ENCODE assay signal across 8 cellular contexts in the genomic region with DNA sequence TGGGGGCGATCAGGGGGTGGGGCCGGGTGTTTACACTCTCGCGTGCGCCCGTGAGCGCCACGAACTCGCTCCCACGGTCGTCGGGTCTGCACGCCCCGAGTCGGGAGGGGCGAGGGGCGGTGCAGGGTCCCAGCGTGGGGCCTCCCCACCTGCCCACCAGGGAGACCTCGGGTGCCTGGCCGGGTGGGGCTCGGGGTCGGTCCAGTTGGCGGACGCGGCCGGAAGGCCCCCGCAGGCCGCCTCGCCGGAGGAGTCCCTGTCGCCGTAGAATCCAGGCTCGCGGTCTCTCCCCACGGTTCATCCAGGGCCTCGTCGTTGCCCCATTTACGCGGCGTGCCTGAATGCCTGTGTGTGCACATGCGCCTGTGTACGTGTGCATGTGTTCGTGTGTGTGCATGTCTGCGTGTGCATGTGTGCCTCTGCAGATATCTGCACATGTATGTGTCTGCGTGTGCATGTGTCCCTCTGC. TPM values are rescaled to one million over a fixed set of nuclear protein-coding genes. Genes with fewer than 3 reads are reported as not detected.
DNase-seq lines count a peak whose midpoint lies in the region; ATAC-seq and TF ChIP-seq lines count a peak whose summit lies in the region.

No MANE protein-coding gene starts in this region.

- intact Hi-C loops in Right ventricle myocardium inferior (cut with DNase I) (loop anchor here (5.0 kb wide), 1 partner anchor 52 kb away; a partner anchor contains a TSS), Panc1 (cut with micrococcal nuclease; ENCODE audit: unreplicated experiment) (no loop called here)

- POLR2A ChIA-PET in Panc1 (lab: Charles Lee), result no interaction called here

- peak overlapping the region; percentile 99 for H3K4me2 ChIP-seq in skeletal muscle satellite cell (ENCODE audit: low read length)

- peak overlapping the region; percentile 20 to 41 for H3K27ac ChIP-seq in right atrium auricular region
- no peak overlapping the region for H3K27ac ChIP-seq in Panc1 (ENCODE audit: low read length)

- H3K9ac ChIP-seq in skeletal muscle satellite cell (ENCODE audit: low read depth, low read length), result peak overlapping the region; percentile 68

- H3K9me3 ChIP-seq in right atrium auricular region (peaks cover 3 to 10% of the 10 kb centered on the region in 2 donors), Panc1 (ENCODE audit: control insufficient read depth, insufficient read depth, low read depth, low read length) (no peaks in the 10 kb centered on the region), skeletal muscle satellite cell (replicated peaks; ENCODE audit: low read length) (no peaks in the 10 kb centered on the region)

- H3K27me3 ChIP-seq in right atrium auricular region, result no peaks in the 10 kb centered on the region
- peaks cover 2% of the 10 kb centered on the region; the same call in 1 of the 2 replicates for H3K27me3 ChIP-seq in Panc1 (ENCODE audit: control insufficient read depth, insufficient read depth, low read length)
- no peaks in the 10 kb centered on the region for H3K27me3 ChIP-seq in skeletal muscle satellite cell (ENCODE audit: control insufficient read depth, insufficient read depth, low read length)

- ATAC-seq in Right ventricle myocardium inferior (no peak), Panc1 (peak; percentile 49), GM21515 (IDR thresholded peaks at IDR 0.05; ENCODE audit: unreplicated experiment) (no peak)
- ATAC-seq in activated CD4-positive, CD25-positive, alpha-beta regulatory T cell treated with anti-CD3 and anti-CD28 coated beads, Interleukin-2, amount 50 U/mL, for 24 hours, result no peak

- peaks cover 0 to 20% of the 10 kb centered on the region in 2 donors for H3K4me1 ChIP-seq in right atrium auricular region
- 0 out of 2 replicates have a peak, but pooled peaks cover 5% of the 10 kb centered on the region for H3K4me1 ChIP-seq in Panc1 (ENCODE audit: control insufficient read depth, insufficient read depth, low read length)
- H3K4me1 ChIP-seq in skeletal muscle satellite cell (ENCODE audit: control insufficient read depth, insufficient read depth, low read length), result peaks cover 14% of the 10 kb centered on the region

- BruUV-seq in Panc1 (replicated peaks; lab: Mats Ljungman, UMichigan), result no TSS peak

- CTCF ChIA-PET in Panc1 (lab: Charles Lee), result no interaction called here

- no peak for TF ChIP-seq CTCF in right atrium auricular region (IDR thresholded peaks at IDR 0.05)
- no peak for TF ChIP-seq CTCF in Panc1 (IDR thresholded peaks at IDR 0.05)
- no peak for TF ChIP-seq CTCF in fibroblast of the aortic adventitia (IDR thresholded peaks at IDR 0.05; ENCODE audit: insufficient read depth, low read length)

- in situ Hi-C loops in Panc1 (cut with HindIII; ENCODE audit: low pct_unique_long_range_greater_than_20kb, low sequenced_read_pairs), result no loop called here

- DNase-seq in right atrium auricular region (ENCODE audit: low spot score) (no peak), Right ventricle myocardium inferior (ENCODE audit: missing footprints) (no peak), Panc1 (ENCODE audit: low read depth, low spot score) (no peak), fibroblast of the aortic adventitia (ENCODE audit: low read depth) (no peak), NCI-H524 treated with DMSO at 0.1 percent for 48 hours (lab: John Stamatoyannopoulos, UW) (no peak)

- H3K4me3 ChIP-seq in right atrium auricular region, result peak overlapping the region; percentile 58 to 90
- peak overlapping the region; percentile 62 to 65 for H3K4me3 ChIP-seq in Panc1 (ENCODE audit: low read depth in 2 of 2, low read length in 2 of 2)
- peak overlapping the region; percentile 77 for H3K4me3 ChIP-seq in fibroblast of the aortic adventitia (ENCODE audit: low read depth, low read length)
- H3K4me3 ChIP-seq in skeletal muscle satellite cell (ENCODE audit: low read length), result peak overlapping the region; percentile 88

- no peaks in the 10 kb centered on the region for H3K36me3 ChIP-seq in right atrium auricular region
- no peaks in the 10 kb centered on the region for H3K36me3 ChIP-seq in Panc1 (ENCODE audit: control insufficient read depth, insufficient read depth, low read length)
- no peaks in the 10 kb centered on the region for H3K36me3 ChIP-seq in skeletal muscle satellite cell (ENCODE audit: insufficient read depth, low read length)

RNA-seq across cellular contexts. Expression of a gene that starts 0.5 kb away (rescaled TPM):
- total RNA-seq in right atrium auricular region (10 to 100 TPM; 10.2 to 20.8 TPM), Right ventricle myocardium inferior (19.9 TPM), Panc1 (2021; ENCODE audit: unreplicated experiment) (7.1 TPM), fibroblast of the aortic adventitia (ENCODE audit: low replicate concordance) (8.4 and 8.5 TPM in 2 replicates)
- polyA plus RNA-seq in Panc1 (2012; ENCODE audit: insufficient read length), result 14.9 TPM
- total RNA-seq in skeletal muscle satellite cell (2012; rRNA removed), result 7.6 and 13.9 TPM in 2 replicates

RNA-seq across cellular contexts. Expression of a gene that starts 17.5 kb away (rescaled TPM):
- total RNA-seq in right atrium auricular region, result 1 to 10 TPM; 6.1 TPM
- total RNA-seq in Right ventricle myocardium inferior, result 13.0 TPM
- 41.0 TPM for total RNA-seq in Panc1 (2021; ENCODE audit: unreplicated experiment)
- polyA plus RNA-seq in Panc1 (2012; ENCODE audit: insufficient read length), result 52.8 TPM
- total RNA-seq in fibroblast of the aortic adventitia (ENCODE audit: low replicate concordance), result 5.6 and 18.7 TPM in 2 replicates
- total RNA-seq in skeletal muscle satellite cell (2012; rRNA removed), result 10.4 and 10.9 TPM in 2 replicates

RNA-seq across cellular contexts. Expression of a gene that starts 36.4 kb away (rescaled TPM):
- total RNA-seq in right atrium auricular region, result 10 to 100 TPM in 1 of 2 donors, 1 to 10 TPM in 1; 5.1 to 28.3 TPM
- total RNA-seq in Right ventricle myocardium inferior, result 78.3 TPM
- 34.8 TPM for total RNA-seq in Panc1 (2021; ENCODE audit: unreplicated experiment)
- 56.1 TPM for polyA plus RNA-seq in Panc1 (2012; ENCODE audit: insufficient read length)
- 0.74 and 2.8 TPM in 2 replicates for total RNA-seq in fibroblast of the aortic adventitia (ENCODE audit: low replicate concordance)
- total RNA-seq in skeletal muscle satellite cell (2012; rRNA removed), result 0.87 and 2.3 TPM in 2 replicates

RNA-seq across cellular contexts. Expression of a gene that starts 50.8 kb away (rescaled TPM):
- total RNA-seq in right atrium auricular region, result 10 to 100 TPM; 41.2 to 46.4 TPM
- 38.0 TPM for total RNA-seq in Right ventricle myocardium inferior
- 132 TPM for total RNA-seq in Panc1 (2021; ENCODE audit: unreplicated experiment)
- polyA plus RNA-seq in Panc1 (2012; ENCODE audit: insufficient read length), result 134 TPM
- total RNA-seq in fibroblast of the aortic adventitia (ENCODE audit: low replicate concordance), result 32.0 and 47.0 TPM in 2 replicates
- 41.6 and 65.5 TPM in 2 replicates for total RNA-seq in skeletal muscle satellite cell (2012; rRNA removed)

RNA-seq across cellular contexts. Expression of a gene that starts 52.9 kb away (rescaled TPM):
- 10 to 100 TPM; 19.4 to 29.6 TPM for total RNA-seq in right atrium auricular region
- total RNA-seq in Right ventricle myocardium inferior, result 43.4 TPM
- 186 TPM for total RNA-seq in Panc1 (2021; ENCODE audit: unreplicated experiment)
- 203 TPM for polyA plus RNA-seq in Panc1 (2012; ENCODE audit: insufficient read length)
- total RNA-seq in fibroblast of the aortic adventitia (ENCODE audit: low replicate concordance), result 39.5 and 80.3 TPM in 2 replicates
- total RNA-seq in skeletal muscle satellite cell (2012; rRNA removed), result 33.7 and 34.3 TPM in 2 replicates
